In genomic region chr16:83807327-83807709, GRCh38 we compare ENCODE assay signal across 8 cellular contexts. TPM values are rescaled to one million over a fixed set of nuclear protein-coding genes. Genes with fewer than 3 reads are reported as not detected.
DNase-seq lines count a peak whose midpoint lies in the region; ATAC-seq and TF ChIP-seq lines count a peak whose summit lies in the region.

No MANE protein-coding gene starts in this region.

- peak overlapping the region; percentile 56 for H4K91ac ChIP-seq in mesenchymal stem cell (ENCODE audit: low read length)

- peaks cover 1% of the 10 kb centered on the region for H3K79me1 ChIP-seq in mesenchymal stem cell (replicated peaks; ENCODE audit: low read length, poor library complexity, severe bottlenecking)

- intact Hi-C loops in heart right ventricle (cut with DNase I) (no loop called here), cardiac septum (cut with DNase I) (no loop called here), uterus (cut with DNase I; ENCODE audit: low total_unique reads) (no loop called here), posterior cingulate gyrus (cut with DNase I) (loop anchor here (5.0 kb wide), 2 partner anchors 65 to 90 kb away; partner anchors contain the start of gene MLYCD)

- H3K9me3 ChIP-seq in heart right ventricle (no peaks in the 10 kb centered on the region), mesenchymal stem cell (ENCODE audit: control insufficient read depth, low read length) (no peaks in the 10 kb centered on the region), uterus (no peaks in the 10 kb centered on the region)

- H2BK15ac ChIP-seq in mesenchymal stem cell (ENCODE audit: low read depth, poor library complexity, severe bottlenecking), result peak overlapping the region; percentile 17

- DNase-seq in heart right ventricle (no peak), cardiac septum (ENCODE audit: low spot score) (no peak), mesenchymal stem cell (no peak), uterus (no peak), COR-L47 (lab: John Stamatoyannopoulos, UW) (no peak), UCSD-AML1 (lab: John Stamatoyannopoulos, UW; ENCODE audit: unreplicated experiment) (no peak), posterior cingulate gyrus (no peak)

- no peaks in the 10 kb centered on the region for H3K27me3 ChIP-seq in heart right ventricle
- H3K27me3 ChIP-seq in mesenchymal stem cell (ENCODE audit: control insufficient read depth in 1 of 2, insufficient read depth in 1 of 2, low read length in 2 of 2), result no peaks in the 10 kb centered on the region
- no peaks in the 10 kb centered on the region for H3K27me3 ChIP-seq in uterus

- no peak overlapping the region for H3K23ac ChIP-seq in mesenchymal stem cell (ENCODE audit: low read length in 2 of 2)

- H2AFZ ChIP-seq in mesenchymal stem cell (ENCODE audit: low read depth, low read length), result peak overlapping the region; percentile 66

- TF ChIP-seq CTCF in heart right ventricle (IDR thresholded peaks at IDR 0.05), result no peak
- TF ChIP-seq CTCF in uterus (IDR thresholded peaks at IDR 0.05), result no peak

- no peak overlapping the region for H3K14ac ChIP-seq in mesenchymal stem cell (ENCODE audit: low read length in 2 of 2)

- H3K4me3 ChIP-seq in heart right ventricle, result peak overlapping the region; percentile 64 to 96 (median 87)
- H3K4me3 ChIP-seq in mesenchymal stem cell (ENCODE audit: insufficient read depth in 1 of 2, low read depth in 1 of 2, low read length in 2 of 2), result peak overlapping the region in 1 of 2 experiments; percentile 93
- H3K4me3 ChIP-seq in uterus, result peak overlapping the region; percentile 55 to 76

- H3K4me1 ChIP-seq in heart right ventricle (peaks cover 4 to 72% (median 37%) of the 10 kb centered on the region in 9 donors), mesenchymal stem cell (ENCODE audit: control insufficient read depth, insufficient read depth, low read depth, low read length) (peaks cover 8% of the 10 kb centered on the region), uterus (no peaks in the 10 kb centered on the region)

- peak overlapping the region; percentile 19 for H3K9ac ChIP-seq in mesenchymal stem cell (ENCODE audit: low read length)

- H3K4ac ChIP-seq in mesenchymal stem cell (ENCODE audit: low read depth in 1 of 2, low read length in 2 of 2), result peak overlapping the region; percentile 20 to 40

- peak overlapping the region; percentile 87 for H4K8ac ChIP-seq in mesenchymal stem cell (ENCODE audit: low read length)

- peak overlapping the region in 1 of 2 experiments; percentile 68 for H3K18ac ChIP-seq in mesenchymal stem cell (ENCODE audit: low read depth in 1 of 2, low read length in 2 of 2)

- H2BK12ac ChIP-seq in mesenchymal stem cell (ENCODE audit: low read length in 2 of 2), result no peak overlapping the region

- peak overlapping the region; percentile 41 for H3K4me2 ChIP-seq in mesenchymal stem cell (ENCODE audit: low read length, poor library complexity, severe bottlenecking)

- peak in 2 of 8 donors; percentile 26 to 64 for ATAC-seq in heart right ventricle

- peak overlapping the region; percentile 77 for H2AK5ac ChIP-seq in mesenchymal stem cell (ENCODE audit: low read length, severe bottlenecking)

- H3K36me3 ChIP-seq in heart right ventricle (peaks cover 0 to 32% (median 8%) of the 10 kb centered on the region in 9 donors), mesenchymal stem cell (ENCODE audit: control insufficient read depth in 1 of 2, insufficient read depth in 2 of 2, low read depth in 1 of 2, low read length in 2 of 2) (peaks cover 2 to 18% of the 10 kb centered on the region in 2 experiments), uterus (no peaks in the 10 kb centered on the region)

- 84 to 87% methylated on average over 8 of the region's 8 CpGs for WGBS in heart right ventricle, 2 donors
- WGBS in adipose tissue, 3 donors, result 74 to 87% (median 85%) methylated on average over 8 of the region's 8 CpGs
- 97% methylated on average over 8 of the region's 8 CpGs for whole genome bisulfite sequencing in mesenchymal stem cell

- H3K27ac ChIP-seq in heart right ventricle (peak overlapping the region in 8 of 10 donors; percentile 42 to 96 (median 84)), adipose tissue (ENCODE audit: low read depth, low read length) (peak overlapping the region; percentile 62), mesenchymal stem cell (ENCODE audit: low read length, poor library complexity, severe bottlenecking) (no peak overlapping the region), uterus (peak overlapping the region; percentile 54 to 75)

- no peak for TF ChIP-seq POLR2A in uterus (IDR thresholded peaks at IDR 0.05)

- H2BK120ac ChIP-seq in mesenchymal stem cell (ENCODE audit: low read depth, low read length), result peak overlapping the region; percentile 51

- no peak overlapping the region for H2BK5ac ChIP-seq in mesenchymal stem cell (ENCODE audit: low read depth, low read length, poor library complexity, severe bottlenecking)

RNA-seq across cellular contexts. Expression of gene HSBP1, which starts 0.5 kb away (rescaled TPM):
- 100 to 1,000 TPM; 126 to 178 (median 162) TPM for total RNA-seq in heart right ventricle
- polyA plus RNA-seq in heart right ventricle, result 10 to 100 TPM; 86.7 to 87.3 TPM
- total RNA-seq in cardiac septum, result 126 TPM
- 10 to 100 TPM; 12.6 to 39.0 (median 31.9) TPM for polyA plus RNA-seq in adipose tissue
- 183 TPM for polyA plus RNA-seq in mesenchymal stem cell (2013, experiment 1 of 2)
- polyA plus RNA-seq in mesenchymal stem cell (2013, experiment 2 of 2), result 189 TPM
- 10 to 100 TPM in 3 of 4 donors, 1 to 10 TPM in 1; 6.1 to 70.5 (median 19.9) TPM for total RNA-seq in uterus
